ENCODE assay signal across 8 cellular contexts in the genomic region with DNA sequence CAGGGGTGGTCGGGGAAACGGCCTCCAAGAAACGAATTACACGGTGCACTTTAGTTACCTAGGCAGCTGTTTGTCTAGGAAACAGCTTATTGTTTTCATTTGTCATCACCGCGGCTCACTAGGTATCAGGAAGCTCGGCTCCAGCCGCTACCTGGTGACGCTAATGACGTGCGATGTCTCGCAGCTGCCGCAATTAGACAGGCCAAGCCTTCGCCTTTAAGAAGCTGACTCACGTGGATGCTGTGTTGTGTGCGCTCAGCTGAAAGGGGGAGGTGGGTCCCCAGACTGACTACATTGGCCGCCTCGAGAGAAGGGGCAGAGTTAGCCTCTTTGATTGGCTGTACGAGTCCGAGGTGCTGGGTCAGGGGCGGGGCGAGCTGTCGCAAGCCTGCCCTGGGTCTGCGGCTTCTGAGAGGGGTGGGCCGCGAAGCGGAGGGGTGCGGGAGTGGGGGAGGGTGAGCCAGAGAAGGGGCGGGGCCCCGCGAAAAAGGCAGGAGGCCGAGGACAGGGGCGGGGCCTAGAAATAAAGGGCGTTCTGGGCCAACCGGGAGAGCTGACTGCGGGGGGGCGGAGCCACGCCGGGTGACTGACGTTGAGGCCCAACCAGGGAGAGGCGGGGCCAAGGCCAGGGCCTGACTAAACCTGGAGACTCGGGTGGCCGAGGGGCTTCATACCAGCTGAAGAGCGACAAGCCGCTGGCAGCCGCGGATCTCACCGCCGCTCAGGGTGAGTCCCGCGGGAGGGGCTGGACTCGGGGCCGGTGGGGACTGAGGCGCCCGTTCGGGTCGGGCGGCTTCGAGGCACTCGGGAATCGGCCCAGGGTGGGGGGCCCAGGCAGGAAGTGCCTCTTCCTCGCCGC. TPM values are rescaled to one million over a fixed set of nuclear protein-coding genes. Genes with fewer than 3 reads are reported as not detected.
DNase-seq lines count a peak whose midpoint lies in the region; TF ChIP-seq lines count a peak whose summit lies in the region.

A gene (plus strand): TSS at position 671 of the 859 bp plus-strand sequence. CDS start 9,645 bp downstream, outside the sequence.

- H3K9ac ChIP-seq in ES-I3 (ENCODE audit: low read depth, low read length) (peak within 1 kb of the TSS; percentile 58), MM.1S (ENCODE audit: low read length) (peak within 1 kb of the TSS; percentile 99)

- peaks cover 29% of the 10 kb centered on the region for H3K79me2 ChIP-seq in MM.1S (ENCODE audit: low read length)

- peaks cover 6% of the 10 kb centered on the region; the same call in 1 of the 2 replicates for H3K27me3 ChIP-seq in HAP-1 (ENCODE audit: low read depth)
- H3K27me3 ChIP-seq in MM.1S (replicated peaks; ENCODE audit: insufficient read depth, low read length): no peaks in the 10 kb centered on the region

- peak within 1 kb of the TSS; percentile 88 for H3K27ac ChIP-seq in MM.1S (ENCODE audit: low read length)

- H2AFZ ChIP-seq in MM.1S (ENCODE audit: low read length): peak within 1 kb of the TSS; percentile 24; the same call in 1 of the 2 replicates

- H3K9me3 ChIP-seq in ES-I3 (ENCODE audit: control insufficient read depth, insufficient read depth, low read length) (no peaks in the 10 kb centered on the region), HAP-1 (no peaks in the 10 kb centered on the region), MM.1S (replicated peaks; ENCODE audit: insufficient read depth, low read length) (no peaks in the 10 kb centered on the region)

- H3K4me3 ChIP-seq in HAP-1 (peak within 1 kb of the TSS; percentile 83), MM.1S (ENCODE audit: low read length) (peak within 1 kb of the TSS; percentile 85), fibroblast of the aortic adventitia (ENCODE audit: low read depth, low read length) (peak within 1 kb of the TSS; percentile 79)

- H3K4me2 ChIP-seq in MM.1S (ENCODE audit: low read depth, low read length): peak within 1 kb of the TSS; percentile 89

- peaks cover 10% of the 10 kb centered on the region for H3F3A ChIP-seq in MM.1S (ENCODE audit: insufficient read depth, low read length)

- peak within 1 kb of the TSS; percentile 83 to 92 (median 91) for H3K4me3 Mint-ChIP-seq in nephron
- H3K4me3 Mint-ChIP-seq in stimulated activated naive CD8-positive, alpha-beta T cell treated with anti-CD3 and anti-CD28 coated beads, Interleukin-15, Interleukin-2, amounts not matched to agents 100 ng/mL and 50 ng/mL, for 24 hours: peak within 1 kb of the TSS; percentile 87

- in situ Hi-C loops in HAP-1 (cut with MboI; ENCODE audit: low sequenced_read_pairs): no loop called here

- no peak for TF ChIP-seq CTCF in MM.1S (IDR thresholded peaks at IDR 0.05; ENCODE audit: low read length)
- no peak for TF ChIP-seq CTCF in fibroblast of the aortic adventitia (IDR thresholded peaks at IDR 0.05; ENCODE audit: insufficient read depth, low read length)
- TF ChIP-seq CTCF in nephron (IDR thresholded peaks at IDR 0.05; ENCODE audit: unreplicated experiment in 3 of 3): no peak

- no peaks in the 10 kb centered on the region for H3K9me2 ChIP-seq in MM.1S (replicated peaks; ENCODE audit: insufficient read depth, low read length)

- H3K36me3 Mint-ChIP-seq in nephron (ENCODE audit: low read depth): peaks cover 13% of the 10 kb centered on the region
- H3K36me3 Mint-ChIP-seq in stimulated activated naive CD8-positive, alpha-beta T cell treated with anti-CD3 and anti-CD28 coated beads, Interleukin-15, Interleukin-2, amounts not matched to agents 100 ng/mL and 50 ng/mL, for 24 hours (ENCODE audit: low read depth): peaks cover 22% of the 10 kb centered on the region

- DNase-seq in HAP-1 (ENCODE audit: low spot score in 2 of 2) (peak; percentile 98 to 99), MM.1S (peak; percentile 99), SIG-M5 (lab: John Stamatoyannopoulos, UW) (peak; percentile 99), activated gamma-delta T cell (lab: John Stamatoyannopoulos, UW) (peak; percentile 98), fibroblast of the aortic adventitia (ENCODE audit: low read depth) (peak; percentile 99)

- H3K4me1 Mint-ChIP-seq in nephron: peaks cover 40% of the 10 kb centered on the region
- H3K4me1 Mint-ChIP-seq in stimulated activated naive CD8-positive, alpha-beta T cell treated with anti-CD3 and anti-CD28 coated beads, Interleukin-15, Interleukin-2, amounts not matched to agents 100 ng/mL and 50 ng/mL, for 24 hours (ENCODE audit: low read depth): peaks cover 58% of the 10 kb centered on the region

- H3K4me1 ChIP-seq in ES-I3 (ENCODE audit: insufficient read depth, low read length) (peaks cover 27% of the 10 kb centered on the region), HAP-1 (peaks cover 41% of the 10 kb centered on the region), MM.1S (ENCODE audit: low read length) (peaks cover 21% of the 10 kb centered on the region)

- H3K9me3 Mint-ChIP-seq in nephron: no peaks in the 10 kb centered on the region
- H3K9me3 Mint-ChIP-seq in stimulated activated naive CD8-positive, alpha-beta T cell treated with anti-CD3 and anti-CD28 coated beads, Interleukin-15, Interleukin-2, amounts not matched to agents 100 ng/mL and 50 ng/mL, for 24 hours: no peaks in the 10 kb centered on the region

- H4K20me1 ChIP-seq in MM.1S (ENCODE audit: insufficient read depth, low read length): no peaks in the 10 kb centered on the region

- H3K27me3 Mint-ChIP-seq in nephron (ENCODE audit: low read depth): peaks cover 3% of the 10 kb centered on the region
- H3K27me3 Mint-ChIP-seq in stimulated activated naive CD8-positive, alpha-beta T cell treated with anti-CD3 and anti-CD28 coated beads, Interleukin-15, Interleukin-2, amounts not matched to agents 100 ng/mL and 50 ng/mL, for 24 hours: no peaks in the 10 kb centered on the region

- H3K27ac Mint-ChIP-seq in nephron: peak within 1 kb of the TSS; percentile 68 to 96 (median 91)
- H3K27ac Mint-ChIP-seq in stimulated activated naive CD8-positive, alpha-beta T cell treated with anti-CD3 and anti-CD28 coated beads, Interleukin-15, Interleukin-2, amounts not matched to agents 100 ng/mL and 50 ng/mL, for 24 hours: peak within 1 kb of the TSS; percentile 94

- H3K36me3 ChIP-seq in ES-I3 (ENCODE audit: insufficient read depth, low read length) (0 out of 2 replicates have a peak, but pooled peaks cover 5% of the 10 kb centered on the region), HAP-1 (replicated peaks) (no peaks in the 10 kb centered on the region), MM.1S (replicated peaks; ENCODE audit: insufficient read depth, low read length) (no peaks in the 10 kb centered on the region)

RNA-seq across cellular contexts. Expression of the gene that starts here (rescaled TPM):
- total RNA-seq in fibroblast of the aortic adventitia (ENCODE audit: low replicate concordance): 54.5 and 102 TPM in 2 replicates

Comparison
In these comparisons a context has a peak if more than half of its experiments do, and no peak if none do; other contexts are left out.
1. Peak in every context shown above with its lines: DNase-seq, H3K4me3 ChIP-seq and H3K27ac ChIP-seq.